Comparison of ENCODE assay signal across 13 cellular contexts in genomic region chr2:226782092-226782713, GRCh38. TPM values are rescaled to one million over a fixed set of nuclear protein-coding genes. Genes with fewer than 3 reads are reported as not detected.
DNase-seq lines count a peak whose midpoint lies in the region; ATAC-seq and TF ChIP-seq lines count a peak whose summit lies in the region.
"Had no signal": no experiment of that assay in that cellular context is flagged by ENCODE, and none has a peak within 500 bp of the region (broad histone marks: within the 10 kb centered on the region; RNA-seq: fewer than 3 reads in every experiment).

No MANE protein-coding gene starts in this region.

- intact Hi-C loops in Right ventricle myocardium superior (cut with DNase I) (no loop called here), tibial artery (cut with DNase I; ENCODE audit: low total_unique reads) (no loop called here)

- no peaks in the 10 kb centered on the region for H3K9me3 ChIP-seq in right atrium auricular region
- no peaks in the 10 kb centered on the region for H3K9me3 ChIP-seq in mesodermal cell (ENCODE audit: control insufficient read depth, low read length)
- no peaks in the 10 kb centered on the region for H3K9me3 ChIP-seq in tibial artery
- H3K9me3 ChIP-seq: A549 had no signal

- H3K27ac Mint-ChIP-seq in glutamatergic neuron (ENCODE audit: unreplicated experiment): no peak overlapping the region

- H3K4me1 Mint-ChIP-seq in glutamatergic neuron (ENCODE audit: low read depth, unreplicated experiment): peaks cover 4% of the 10 kb centered on the region

- no peak for DNase-seq in Right ventricle myocardium superior
- no peak for DNase-seq in right atrium auricular region (ENCODE audit: low spot score)
- no peak for DNase-seq in coronary artery (ENCODE audit: low spot score)
- DNase-seq in tibial artery: no peak
- no peak for DNase-seq in activated T-cell treated with anti-CD3 and anti-CD28 coated beads for 4 hours
- no peak for DNase-seq in glutamatergic neuron
- DNase-seq: DMS153, NCI-H1092 treated with DMSO at 0.1 percent for 48 hours, NCI-H526 treated with DMSO at 0.1 percent for 48 hours, SIG-M5 had no signal

- H3K36me3 ChIP-seq in right atrium auricular region (no peaks in the 10 kb centered on the region), mesodermal cell (ENCODE audit: control insufficient read depth, insufficient read depth, low read length) (peaks cover 79% of the 10 kb centered on the region), tibial artery (no peaks in the 10 kb centered on the region)

- H3K27ac ChIP-seq in right atrium auricular region: peak overlapping the region in 1 of 2 donors; percentile 48
- peak overlapping the region in 1 of 2 donors; percentile 2 for H3K27ac ChIP-seq in coronary artery
- H3K27ac ChIP-seq in mesodermal cell (ENCODE audit: low read depth, low read length, severe bottlenecking): peak overlapping the region; percentile 1
- peak overlapping the region; percentile 45 to 56 for H3K27ac ChIP-seq in tibial artery
- H3K27ac ChIP-seq: A549 had no signal

- H3K27me3 ChIP-seq in right atrium auricular region: no peaks in the 10 kb centered on the region
- no peaks in the 10 kb centered on the region for H3K27me3 ChIP-seq in tibial artery

- ATAC-seq in Right ventricle myocardium superior (ENCODE audit: poor library complexity) (peak; percentile 54), GM18868 (IDR thresholded peaks at IDR 0.05; ENCODE audit: unreplicated experiment) (no peak)
- ATAC-seq: A549 had no signal

- H3K4me3 Mint-ChIP-seq in glutamatergic neuron (ENCODE audit: unreplicated experiment): no peak overlapping the region

- peaks cover 3% of the 10 kb centered on the region for H3K36me3 Mint-ChIP-seq in glutamatergic neuron (ENCODE audit: unreplicated experiment)

- 100% methylated on average over 1 to 2 of the region's 5 CpGs for WGBS in mesodermal cell (ENCODE audit: insufficient coverage in 2 of 2), 2 experiments

- H3K4me3 ChIP-seq in right atrium auricular region (no peak overlapping the region), coronary artery (peak overlapping the region; percentile 10), mesodermal cell (ENCODE audit: extremely low read depth, insufficient read depth, low read length, poor library complexity, severe bottlenecking) (no peak overlapping the region), tibial artery (no peak overlapping the region)
- H3K4me3 ChIP-seq: A549 had no signal

- no peak for TF ChIP-seq CTCF in right atrium auricular region (IDR thresholded peaks at IDR 0.05)
- TF ChIP-seq CTCF in coronary artery (IDR thresholded peaks at IDR 0.05): no peak
- TF ChIP-seq CTCF in tibial artery (IDR thresholded peaks at IDR 0.05): no peak
- no peak for TF ChIP-seq CTCF in glutamatergic neuron (IDR thresholded peaks at IDR 0.05; ENCODE audit: partially characterized antibody, unreplicated experiment)

- H3K27me3 Mint-ChIP-seq in glutamatergic neuron (ENCODE audit: unreplicated experiment): no peaks in the 10 kb centered on the region

- peaks cover 0 to 24% of the 10 kb centered on the region in 2 donors for H3K4me1 ChIP-seq in right atrium auricular region
- H3K4me1 ChIP-seq in mesodermal cell (ENCODE audit: control insufficient read depth, insufficient read depth, low read length, poor library complexity, severe bottlenecking): peaks cover 5% of the 10 kb centered on the region
- H3K4me1 ChIP-seq in tibial artery: peaks cover 0 to 36% (median 14%) of the 10 kb centered on the region in 4 donors
- H3K4me1 ChIP-seq: A549 had no signal

- H3K9me3 Mint-ChIP-seq in glutamatergic neuron (ENCODE audit: unreplicated experiment): no peaks in the 10 kb centered on the region

RNA-seq across cellular contexts. Expression of gene IRS1, which starts 17.4 kb away (rescaled TPM):
- total RNA-seq in Right ventricle myocardium superior (17.6 TPM), right atrium auricular region (10 to 100 TPM; 14.6 to 15.8 TPM), glutamatergic neuron (ENCODE audit: unreplicated experiment) (8.1 TPM)
- 48.3 TPM for polyA plus RNA-seq in mesodermal cell (2013, experiment 1 of 2)
- 46.9 TPM for polyA plus RNA-seq in mesodermal cell (2013, experiment 2 of 2)

RNA-seq across cellular contexts. Expression of gene RHBDD1, which starts 53.7 kb away (rescaled TPM):
- 29.5 TPM for total RNA-seq in Right ventricle myocardium superior
- total RNA-seq in right atrium auricular region: 10 to 100 TPM; 12.3 to 16.1 TPM
- 15.4 TPM for polyA plus RNA-seq in mesodermal cell (2013, experiment 1 of 2)
- 17.0 TPM for polyA plus RNA-seq in mesodermal cell (2013, experiment 2 of 2)
- 29.9 TPM for total RNA-seq in glutamatergic neuron (ENCODE audit: unreplicated experiment)
